Comparison of ENCODE assay signal across 8 cellular contexts in genomic region chr13:51793570-51794273, GRCh38. TPM values are rescaled to one million over a fixed set of nuclear protein-coding genes. Genes with fewer than 3 reads are reported as not detected.
DNase-seq lines count a peak whose midpoint lies in the region; ATAC-seq and TF ChIP-seq lines count a peak whose summit lies in the region.

No MANE protein-coding gene starts in this region.

- CTCF ChIA-PET in activated CD4-positive, alpha-beta T cell treated with anti-CD3 and anti-CD28 coated beads, Interleukin-2, amount 10 ng/mL, durations not matched to agents 7 days and 5 days (lab: Charles Lee), result interaction anchor here (0.5 to 0.6 kb wide), 2 partner anchors 149 to 349 kb away, joined by 3 to 4 read pairs; no protein-coding TSS in a partner anchor

- ATAC-seq in CD4-positive, CD25-positive, alpha-beta regulatory T cell (ENCODE audit: low read depth in 2 of 2), result peak in 1 of 2 donors; percentile 41
- ATAC-seq in GM21360 (IDR thresholded peaks at IDR 0.05; ENCODE audit: unreplicated experiment) (peak; percentile 59), left ventricle myocardium superior (peak; percentile 50)

- POLR2A ChIA-PET in activated CD4-positive, alpha-beta T cell treated with anti-CD3 and anti-CD28 coated beads, Interleukin-2, amount 10 ng/mL, durations not matched to agents 7 days and 5 days (lab: Charles Lee), result no interaction called here

- H3K9me3 Mint-ChIP-seq in CD4-positive, CD25-positive, alpha-beta regulatory T cell, result no peaks in the 10 kb centered on the region
- no peaks in the 10 kb centered on the region for H3K9me3 Mint-ChIP-seq in activated CD4-positive, alpha-beta T cell treated with anti-CD3 and anti-CD28 coated beads, Interleukin-2, amount 10 ng/mL, durations not matched to agents 7 days and 5 days

- peaks cover 36% of the 10 kb centered on the region for H3K36me3 ChIP-seq in CD4-positive, CD25-positive, alpha-beta regulatory T cell (ENCODE audit: control insufficient read depth, insufficient read depth, low read length)

- no peaks in the 10 kb centered on the region for H3K27me3 ChIP-seq in CD4-positive, CD25-positive, alpha-beta regulatory T cell (ENCODE audit: control insufficient read depth, insufficient read depth, low read length)
- no peaks in the 10 kb centered on the region for H3K27me3 ChIP-seq in HL-60 (ENCODE audit: insufficient read depth, poor library complexity, severe bottlenecking)

- H3K9me3 ChIP-seq in CD4-positive, CD25-positive, alpha-beta regulatory T cell (ENCODE audit: control insufficient read depth in 2 of 2, low read length in 2 of 2), result no peaks in the 10 kb centered on the region

- no peaks in the 10 kb centered on the region for H3K27me3 Mint-ChIP-seq in CD4-positive, CD25-positive, alpha-beta regulatory T cell
- no peaks in the 10 kb centered on the region for H3K27me3 Mint-ChIP-seq in activated CD4-positive, alpha-beta T cell treated with anti-CD3 and anti-CD28 coated beads, Interleukin-2, amount 10 ng/mL, durations not matched to agents 7 days and 5 days

- peaks cover 37% of the 10 kb centered on the region for H3K36me3 Mint-ChIP-seq in CD4-positive, CD25-positive, alpha-beta regulatory T cell
- peaks cover 2% of the 10 kb centered on the region for H3K36me3 Mint-ChIP-seq in activated CD4-positive, alpha-beta T cell treated with anti-CD3 and anti-CD28 coated beads, Interleukin-2, amount 10 ng/mL, durations not matched to agents 7 days and 5 days (ENCODE audit: low read depth)

- H3K4me3 Mint-ChIP-seq in CD4-positive, CD25-positive, alpha-beta regulatory T cell, result no peak overlapping the region
- no peak overlapping the region for H3K4me3 Mint-ChIP-seq in activated CD4-positive, alpha-beta T cell treated with anti-CD3 and anti-CD28 coated beads, Interleukin-2, amount 10 ng/mL, durations not matched to agents 7 days and 5 days

- intact Hi-C loops in left ventricle myocardium superior (cut with micrococcal nuclease), result no loop called here

- peak in 1 of 3 donors; percentile 45 for DNase-seq in CD4-positive, CD25-positive, alpha-beta regulatory T cell
- DNase-seq in HL-60 (ENCODE audit: low read depth in 1 of 2, low spot score in 1 of 2), result peak; percentile 52 to 96
- DNase-seq in activated CD4-positive, alpha-beta T cell treated with anti-CD3 and anti-CD28 coated beads, Interleukin-2, amount 10 ng/mL, durations not matched to agents 7 days and 5 days, result no peak
- DNase-seq in left ventricle myocardium superior, result no peak
- DNase-seq in stimulated activated CD8-positive, alpha-beta memory T cell treated with anti-CD3 and anti-CD28 coated beads, Interleukin-4, amount 100 ng/mL, for 24 hours (ENCODE audit: low read depth), result peak; percentile 34
- no peak for DNase-seq in DMS153 treated with DMSO at 0.1 percent for 48 hours (lab: John Stamatoyannopoulos, UW; ENCODE audit: unreplicated experiment)
- no peak for DNase-seq in NCI-H2227 (lab: John Stamatoyannopoulos, UW; ENCODE audit: unreplicated experiment)

- H3K27ac Mint-ChIP-seq in CD4-positive, CD25-positive, alpha-beta regulatory T cell, result peak overlapping the region in 2 of 3 donors; percentile 46 to 71
- peak overlapping the region; percentile 9 for H3K27ac Mint-ChIP-seq in activated CD4-positive, alpha-beta T cell treated with anti-CD3 and anti-CD28 coated beads, Interleukin-2, amount 10 ng/mL, durations not matched to agents 7 days and 5 days

- H3K4me3 ChIP-seq in CD4-positive, CD25-positive, alpha-beta regulatory T cell (ENCODE audit: low read depth, low read length), result no peak overlapping the region
- H3K4me3 ChIP-seq in HL-60 (replicated peaks; ENCODE audit: insufficient read depth, low read length), result no peak overlapping the region

- no peak overlapping the region for H3K27ac ChIP-seq in CD4-positive, CD25-positive, alpha-beta regulatory T cell (ENCODE audit: insufficient read depth, low read length, poor library complexity, severe bottlenecking)
- peak overlapping the region; percentile 37; the same call in 1 of the 2 replicates for H3K27ac ChIP-seq in HL-60 (replicated peaks)

- no peaks in the 10 kb centered on the region for H3K4me1 ChIP-seq in CD4-positive, CD25-positive, alpha-beta regulatory T cell (ENCODE audit: control insufficient read depth, insufficient read depth, low read length, poor library complexity, severe bottlenecking)

- TF ChIP-seq CTCF in HL-60 (IDR thresholded peaks at IDR 0.05; ENCODE audit: insufficient read depth, low read length), result no peak

- H3K4me1 Mint-ChIP-seq in CD4-positive, CD25-positive, alpha-beta regulatory T cell, result peaks cover 6 to 14% (median 10%) of the 10 kb centered on the region in 4 donors
- H3K4me1 Mint-ChIP-seq in activated CD4-positive, alpha-beta T cell treated with anti-CD3 and anti-CD28 coated beads, Interleukin-2, amount 10 ng/mL, durations not matched to agents 7 days and 5 days, result peaks cover 17% of the 10 kb centered on the region

RNA-seq across cellular contexts. Expression of gene DHRS12, which starts 10.2 kb away (rescaled TPM):
- total RNA-seq in CD4-positive, CD25-positive, alpha-beta regulatory T cell, result 25.9 TPM
- polyA plus RNA-seq in CD4-positive, CD25-positive, alpha-beta regulatory T cell, result 10 to 100 TPM; 31.3 to 42.9 (median 35.4) TPM
- 1 to 10 TPM; 9.5 to 9.7 TPM for total RNA-seq in activated CD4-positive, alpha-beta T cell treated with anti-CD3 and anti-CD28 coated beads, Interleukin-2, amount 10 ng/mL, durations not matched to agents 7 days and 5 days
- 11.6 TPM for total RNA-seq in left ventricle myocardium superior

RNA-seq across cellular contexts. Expression of gene TMEM272, which starts 51.3 kb away (rescaled TPM):
- 3.3 TPM for total RNA-seq in CD4-positive, CD25-positive, alpha-beta regulatory T cell
- under 1 TPM in 3 of 4 donors, not detected in 1; 0.13 to 0.49 (median 0.16) TPM for polyA plus RNA-seq in CD4-positive, CD25-positive, alpha-beta regulatory T cell
- total RNA-seq in activated CD4-positive, alpha-beta T cell treated with anti-CD3 and anti-CD28 coated beads, Interleukin-2, amount 10 ng/mL, durations not matched to agents 7 days and 5 days, result 1 to 10 TPM; 1.3 to 1.5 TPM
- total RNA-seq in left ventricle myocardium superior, result 0.55 TPM

Comparison
In these comparisons a context has a peak if more than half of its experiments do, and no peak if none do; other contexts are left out.
1. DNase-seq: peak in HL-60 (2 of 2) and stimulated activated CD8-positive, alpha-beta memory T cell treated with anti-CD3 and anti-CD28 coated beads, Interleukin-4, amount 100 ng/mL, for 24 hours (single experiment); none in activated CD4-positive, alpha-beta T cell treated with anti-CD3 and anti-CD28 coated beads, Interleukin-2, amount 10 ng/mL, durations not matched to agents 7 days and 5 days (single experiment), left ventricle myocardium superior (single experiment), DMS153 treated with DMSO at 0.1 percent for 48 hours (single experiment) and NCI-H2227 (single experiment).